In the genomic region with DNA sequence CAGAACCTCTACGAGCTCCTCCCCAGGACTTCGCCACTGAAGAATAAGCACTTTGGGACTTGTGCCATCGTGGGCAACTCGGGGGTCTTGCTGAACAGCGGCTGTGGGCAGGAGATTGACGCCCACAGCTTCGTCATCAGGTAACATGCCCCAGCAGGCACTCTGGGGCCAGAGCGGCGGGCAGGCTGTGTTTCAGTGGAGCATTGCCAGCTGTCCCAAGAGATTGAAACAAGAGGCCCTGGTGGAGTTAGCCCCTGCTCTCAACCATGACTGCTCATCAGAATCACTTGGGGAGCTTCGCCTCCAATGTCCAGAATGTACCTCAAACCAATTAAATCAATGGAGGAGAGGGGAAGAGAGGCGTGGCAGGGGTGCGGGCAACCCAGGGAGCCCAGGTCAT, we compare ENCODE assay signal across 24 cellular contexts. TPM values are rescaled to one million over a fixed set of nuclear protein-coding genes. Genes with fewer than 3 reads are reported as not detected.
"Had no signal": no experiment of that assay in that cellular context is flagged by ENCODE, and none has a peak within 500 bp of the region (broad histone marks: within the 10 kb centered on the region; RNA-seq: fewer than 3 reads in every experiment).

No MANE protein-coding gene starts in this region.

- H3K36me3 ChIP-seq: brain microvascular endothelial cell, cardiac muscle cell, MG63 had no signal

- H3K36me3 Mint-ChIP-seq: activated naive CD4-positive, alpha-beta T cell treated with anti-CD3 and anti-CD28 coated beads, Interleukin-2, amount 10 ng/mL, durations not matched to agents 7 days and 5 days; activated naive CD8-positive, alpha-beta T cell treated with anti-CD3 and anti-CD28 coated beads for 36 hours had no signal

- H3K27me3 ChIP-seq: brain microvascular endothelial cell, cardiac muscle cell, MG63 had no signal

- H3K27ac Mint-ChIP-seq: activated CD8-positive, alpha-beta T cell treated with anti-CD3 and anti-CD28 coated beads for 36 hours; activated naive CD4-positive, alpha-beta T cell treated with anti-CD3 and anti-CD28 coated beads, Interleukin-2, amount 10 ng/mL, durations not matched to agents 7 days and 5 days; activated naive CD8-positive, alpha-beta T cell treated with anti-CD3 and anti-CD28 coated beads for 36 hours; activated T-cell treated with anti-CD3 and anti-CD28 coated beads, Interleukin-2, amount 50 U/mL, for 72 hours; activated T-helper 2 cell treated with anti-CD3 and anti-CD28 coated beads, Interferon-gamma antibody, Interleukin-2, Interleukin-4, amounts not matched to agents 10 μg/mL and 5 μg/mL and 100 μg/mL, durations not matched to agents 14 hours and 24 hours and 36 hours; T-helper 1 cell treated with Interleukin-12 subunit alpha and Interleukin-12 subunit beta and Interleukin-4 antibody, amounts not matched to agents 30 μg/mL and 1 μg/mL, for 36 hours had no signal

- H3K4me3 Mint-ChIP-seq: activated CD8-positive, alpha-beta T cell treated with anti-CD3 and anti-CD28 coated beads for 36 hours; activated naive CD4-positive, alpha-beta T cell treated with anti-CD3 and anti-CD28 coated beads, Interleukin-2, amount 10 ng/mL, durations not matched to agents 7 days and 5 days; activated naive CD8-positive, alpha-beta T cell treated with anti-CD3 and anti-CD28 coated beads for 36 hours; activated T-cell treated with anti-CD3 and anti-CD28 coated beads, Interleukin-2, amount 50 U/mL, for 72 hours; T-helper 1 cell treated with Interleukin-12 subunit alpha and Interleukin-12 subunit beta and Interleukin-4 antibody, amounts not matched to agents 30 μg/mL and 1 μg/mL, for 36 hours had no signal

- H3K27me3 Mint-ChIP-seq: activated CD8-positive, alpha-beta T cell treated with anti-CD3 and anti-CD28 coated beads for 36 hours; activated naive CD8-positive, alpha-beta T cell treated with anti-CD3 and anti-CD28 coated beads for 36 hours had no signal

- H3K9me3 ChIP-seq: MG63, SK-N-SH had no signal

- H3K27ac ChIP-seq: brain microvascular endothelial cell, cardiac muscle cell, KMS-11 had no signal

- H3K9ac ChIP-seq: KMS-11, SK-N-SH had no signal

- H3K4me1 Mint-ChIP-seq: activated naive CD4-positive, alpha-beta T cell treated with anti-CD3 and anti-CD28 coated beads, Interleukin-2, amount 10 ng/mL, durations not matched to agents 7 days and 5 days; activated naive CD8-positive, alpha-beta T cell treated with anti-CD3 and anti-CD28 coated beads for 36 hours had no signal

- H3K9me3 Mint-ChIP-seq: activated CD8-positive, alpha-beta T cell treated with anti-CD3 and anti-CD28 coated beads for 36 hours; activated naive CD4-positive, alpha-beta T cell treated with anti-CD3 and anti-CD28 coated beads, Interleukin-2, amount 10 ng/mL, durations not matched to agents 7 days and 5 days; activated naive CD8-positive, alpha-beta T cell treated with anti-CD3 and anti-CD28 coated beads for 36 hours; activated T-cell treated with anti-CD3 and anti-CD28 coated beads, Interleukin-2, amount 50 U/mL, for 72 hours; activated T-helper 2 cell treated with anti-CD3 and anti-CD28 coated beads, Interferon-gamma antibody, Interleukin-2, Interleukin-4, amounts not matched to agents 10 μg/mL and 5 μg/mL and 100 μg/mL, durations not matched to agents 14 hours and 24 hours and 36 hours; T-helper 1 cell treated with Interleukin-12 subunit alpha and Interleukin-12 subunit beta and Interleukin-4 antibody, amounts not matched to agents 30 μg/mL and 1 μg/mL, for 36 hours had no signal

- H3K4me3 ChIP-seq: cardiac muscle cell, MG63 had no signal

- DNase-seq: activated CD4-positive, alpha-beta T cell treated with anti-CD3 and anti-CD28 coated beads for 4 hours; activated CD8-positive, alpha-beta memory T cell treated with anti-CD3 and anti-CD28 coated beads, Interleukin-2, amount 50 U/mL, for 4 hours; activated CD8-positive, alpha-beta T cell treated with anti-CD3 and anti-CD28 coated beads for 36 hours; activated gamma-delta T cell treated with Interleukin-2 at 50 U/mL for 16 hours; activated naive CD4-positive, alpha-beta T cell treated with anti-CD3 and anti-CD28 coated beads, Interleukin-2, amount 10 ng/mL, durations not matched to agents 7 days and 5 days; activated naive CD8-positive, alpha-beta T cell treated with anti-CD3 and anti-CD28 coated beads for 36 hours; activated T-cell treated with anti-CD3 and anti-CD28 coated beads, Interleukin-2, amount 50 U/mL, for 72 hours; brain microvascular endothelial cell; MG63; MV-4-11; NCI-H1417; NCI-H2029 treated with DMSO at 0.1 percent for 48 hours; NCI-H446 treated with DMSO at 0.1 percent for 48 hours; NCI-H524 treated with DMSO at 0.1 percent for 48 hours; NCI-H774; NK-92 treated with Interleukin-12 subunit alpha and Interleukin-12 subunit beta, amount 100 ng/mL, for 24 hours; OCI-M1; RPMI8226; SK-N-SH; SW 1271 had no signal

- H3K4me2 ChIP-seq: KMS-11, SK-N-SH had no signal

RNA-seq across cellular contexts. Expression of a gene that starts 44.8 kb away (rescaled TPM):
- total RNA-seq: activated CD8-positive, alpha-beta T cell treated with anti-CD3 and anti-CD28 coated beads for 36 hours; activated naive CD8-positive, alpha-beta T cell treated with anti-CD3 and anti-CD28 coated beads for 36 hours; activated T-cell treated with anti-CD3 and anti-CD28 coated beads, Interleukin-2, amount 50 U/mL, for 72 hours; activated T-helper 2 cell treated with anti-CD3 and anti-CD28 coated beads, Interferon-gamma antibody, Interleukin-2, Interleukin-4, amounts not matched to agents 10 μg/mL and 5 μg/mL and 100 μg/mL, durations not matched to agents 14 hours and 24 hours and 36 hours had no signal
